In genomic region chr12:71045781-71046180, GRCh38 we compare ENCODE assay signal across 12 cellular contexts.
DNase-seq lines count a peak whose midpoint lies in the region; ATAC-seq, FAIRE-seq and TF ChIP-seq lines count a peak whose summit lies in the region.
"Had no signal": no experiment of that assay in that cellular context is flagged by ENCODE, and none has a peak within 500 bp of the region (broad histone marks: within the 10 kb centered on the region; RNA-seq: fewer than 3 reads in every experiment).

No MANE protein-coding gene starts in this region.

- TF ChIP-seq CTCF in SK-N-SH (IDR thresholded peaks at IDR 0.05) (no peak), fibroblast of the aortic adventitia (IDR thresholded peaks at IDR 0.05; ENCODE audit: insufficient read depth, low read length) (no peak)

- POLR2A ChIA-PET in SK-N-SH (lab: Yijun Ruan, JAX): no interaction called here

- FAIRE-seq in HTR-8/SVneo (lab: Jason Lieb, UNC): no peak
- FAIRE-seq: GM18507 had no signal

- no peaks in the 10 kb centered on the region for H3K9me3 ChIP-seq in SK-N-SH
- H3K9me3 ChIP-seq: SJSA1 had no signal

- CTCF ChIA-PET in SK-N-SH (lab: Yijun Ruan, JAX): interaction anchor here (1.4 kb wide), 1 partner anchor 312 kb away, joined by 3 read pairs; no protein-coding TSS in a partner anchor

- TF ChIP-seq EP300 in SK-N-SH (IDR thresholded peaks at IDR 0.05; ENCODE audit: borderline replicate concordance in 1 of 2, low read depth in 1 of 2, low read length in 1 of 2): peak in 1 of 2 experiments; percentile 40; a peak in 1 of 4 replicates

- no peaks in the 10 kb centered on the region for H3K9me2 ChIP-seq in SK-N-SH

- peaks cover 2 to 12% of the 10 kb centered on the region in 2 experiments; a peak in 2 of 4 replicates for H3K4me1 ChIP-seq in SK-N-SH (ENCODE audit: control insufficient read depth in 1 of 2, insufficient read depth in 2 of 2, low read depth in 1 of 2, low read length in 1 of 2)

- ATAC-seq in sciatic nerve: peak; percentile 91
- ATAC-seq in GM18520 (IDR thresholded peaks at IDR 0.05; ENCODE audit: unreplicated experiment): no peak
- ATAC-seq: WTC11 had no signal

- H3K4me2 ChIP-seq in SK-N-SH: peak overlapping the region; percentile 67

- peak overlapping the region; percentile 13; the same call in 1 of the 2 replicates for H3K9ac ChIP-seq in SK-N-SH

- H3K27ac ChIP-seq in SK-N-SH (ENCODE audit: low read depth in 2 of 2, low read length in 1 of 2): peak overlapping the region in 1 of 2 experiments; percentile 87; a peak in 3 of 4 replicates
- H3K27ac ChIP-seq: SJSA1 had no signal

- DNase-seq in GOT3 (lab: John Stamatoyannopoulos, UW) (peak; percentile 94), SK-N-SH (no peak), fibroblast of the aortic adventitia (ENCODE audit: low read depth) (peak; percentile 88), sciatic nerve (ENCODE audit: low spot score) (no peak), NOMO-1 (lab: John Stamatoyannopoulos, UW; ENCODE audit: unreplicated experiment in 2 of 2) (no peak), pons (ENCODE audit: low spot score) (no peak), HTR-8/SVneo (ENCODE audit: insufficient read length, low spot score) (no peak)
- DNase-seq: NCI-H345 had no signal

- H3K4me3 ChIP-seq in SK-N-SH (ENCODE audit: low read depth in 2 of 2, low read length in 1 of 2): 0 out of 4 replicates have a peak overlapping the region, but pooled peaks of 1 of the 2 experiments have one; percentile 18
- no peak overlapping the region for H3K4me3 ChIP-seq in fibroblast of the aortic adventitia (ENCODE audit: low read depth, low read length)
- H3K4me3 ChIP-seq: SJSA1 had no signal

- H3K27me3 ChIP-seq in SK-N-SH (ENCODE audit: insufficient read depth): no peaks in the 10 kb centered on the region
- H3K27me3 ChIP-seq: SJSA1 had no signal

- no peaks in the 10 kb centered on the region for H3K36me3 ChIP-seq in SK-N-SH (replicated peaks in 1 of 2; ENCODE audit: control insufficient read depth in 1 of 2, insufficient read depth in 2 of 2, low read length in 1 of 2)
- H3K36me3 ChIP-seq: SJSA1 had no signal

- H4K20me1 ChIP-seq in SK-N-SH (ENCODE audit: insufficient read depth): no peaks in the 10 kb centered on the region

- WGBS in SK-N-SH (ENCODE audit: low lambda C conversion rate): 0% methylated on average over 1 of the region's 1 CpG

- no peaks in the 10 kb centered on the region for H3K79me2 ChIP-seq in SK-N-SH (ENCODE audit: insufficient read depth)

- TF ChIP-seq RAD21 in SK-N-SH (IDR thresholded peaks at IDR 0.05; ENCODE audit: low read length): no peak

- peaks cover 10% of the 10 kb centered on the region for H3F3A ChIP-seq in SK-N-SH (replicated peaks; ENCODE audit: insufficient read depth)

- intact Hi-C loops in sciatic nerve (cut with DNase I): no loop called here

- no peak overlapping the region; the same call in 1 of the 2 replicates for H2AFZ ChIP-seq in SK-N-SH (ENCODE audit: low read depth)

TF ChIP-seq in SK-N-SH, 30 proteins besides CTCF, POLR2A, EP300 and RAD21:
- TF ChIP-seq NRF1 (IDR thresholded peaks at IDR 0.05; ENCODE audit: low read depth, low read length): no peak
- no peak for TF ChIP-seq RXRA (IDR thresholded peaks at IDR 0.05; ENCODE audit: borderline replicate concordance, low read depth)
- peak; percentile 75 for TF ChIP-seq NFIC (IDR thresholded peaks at IDR 0.05; ENCODE audit: borderline replicate concordance)
- no peak for TF ChIP-seq FOXM1 (IDR thresholded peaks at IDR 0.05; ENCODE audit: low read depth)
- TF ChIP-seq TCF12 (IDR thresholded peaks at IDR 0.05): peak; percentile 75
- no peak for TF ChIP-seq IRF3 (IDR thresholded peaks at IDR 0.05; ENCODE audit: low read depth, low read length)
- no peak for TF ChIP-seq EZH2phosphoT487 (IDR thresholded peaks at IDR 0.05; ENCODE audit: borderline replicate concordance, low read depth)
- no peak for TF ChIP-seq FOXJ3 (CRISPR knock-in tag; IDR thresholded peaks at IDR 0.05)
- no peak for TF ChIP-seq MEF2A (IDR thresholded peaks at IDR 0.05; ENCODE audit: borderline replicate concordance, low read depth)
- peak; percentile 50 for TF ChIP-seq PBX3 (IDR thresholded peaks at IDR 0.05)
- TF ChIP-seq USF1 (IDR thresholded peaks at IDR 0.05; ENCODE audit: borderline replicate concordance, low read depth): no peak
- no peak for TF ChIP-seq GATA2 (CRISPR knock-in tag; IDR thresholded peaks at IDR 0.05)
- no peak for TF ChIP-seq ZBTB33 (IDR thresholded peaks at IDR 0.05; ENCODE audit: borderline replicate concordance, low read depth)
- no peak for TF ChIP-seq YY1 (IDR thresholded peaks at IDR 0.05; ENCODE audit: low read depth)
TF ChIP-seq in SK-N-SH: peak in this region for 3.

Comparison
In these comparisons a context has a peak if more than half of its experiments do, and no peak if none do; other contexts are left out.
1. DNase-seq: peak in GOT3 (single experiment) and fibroblast of the aortic adventitia (single experiment); none in SK-N-SH (single experiment), sciatic nerve (single experiment), NOMO-1 (0 of 2), pons (single experiment) and HTR-8/SVneo (single experiment).